ENCODE assay signal across 1 cellular context in genomic region chr1:32179443-32180185, GRCh38.
TF ChIP-seq lines count a peak whose summit lies in the region.

Gene TXLNA, plus strand, starts transcription at chr1:32179675. Its CDS starts 671 bp downstream, at chr1:32180346.

TF ChIP-seq in GM12878, 131 proteins besides CTCF, POLR2A, EP300 and RAD21 (continued from another document):
- TF ChIP-seq ZNF687 (IDR thresholded peaks at IDR 0.05) (peak; percentile 100), NKRF (conservative IDR thresholded peaks at IDR 0.05) (peak; percentile 91), CBFB (IDR thresholded peaks at IDR 0.05; ENCODE audit: low read depth) (peak; percentile 19), CBX5 (IDR thresholded peaks at IDR 0.05; ENCODE audit: low read depth) (no peak), TARDBP (IDR thresholded peaks at IDR 0.05; ENCODE audit: borderline replicate concordance) (no peak; the same call in 1 of the 2 replicates), ZNF217 (IDR thresholded peaks at IDR 0.05) (no peak), ZZZ3 (IDR thresholded peaks at IDR 0.05; ENCODE audit: control insufficient read depth, insufficient read length, low read depth) (no peak), ETV6 (conservative IDR thresholded peaks at IDR 0.05 in 1 of 2, IDR thresholded peaks at IDR 0.05 in 1 of 2; ENCODE audit: borderline replicate concordance in 1 of 2, low read depth in 1 of 2) (no peak), TCF3 (IDR thresholded peaks at IDR 0.05; ENCODE audit: borderline replicate concordance, insufficient read depth, low read depth, low read length) (peak; percentile 53; the same call in 1 of the 2 replicates), BCLAF1 (IDR thresholded peaks at IDR 0.05) (no peak), RBBP5 (conservative IDR thresholded peaks at IDR 0.05) (no peak), POLR2AphosphoS2 (IDR thresholded peaks at IDR 0.05; ENCODE audit: low read depth, low read length) (peak; percentile 74; the same call in 1 of the 2 replicates), IKZF2 (IDR thresholded peaks at IDR 0.05) (peak in 1 of 2 experiments; percentile 37; a peak in 3 of 4 replicates)
